Comparison of ENCODE assay signal across 1 cellular context in the genomic region with DNA sequence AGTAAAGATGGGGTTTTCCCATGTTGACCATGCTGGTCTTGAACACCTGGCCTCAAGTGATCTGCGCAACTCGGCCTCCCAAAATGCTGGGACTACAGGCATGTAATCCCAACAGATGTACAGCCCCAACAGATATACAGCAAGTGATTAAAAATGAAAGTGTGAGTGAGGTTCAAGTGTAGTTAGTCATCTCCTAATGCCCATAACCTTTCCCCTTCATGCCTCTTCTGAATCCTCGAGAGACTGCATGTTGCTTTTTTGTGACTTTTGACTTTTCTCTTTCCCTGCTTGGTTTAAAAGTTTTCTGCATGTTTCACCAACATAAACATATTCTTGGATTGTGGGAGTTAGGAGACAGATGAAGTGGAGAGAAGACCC.
TF ChIP-seq lines count a peak whose summit lies in the region.

No MANE protein-coding gene starts in this region.

TF ChIP-seq in GM12878, 131 proteins besides CTCF, POLR2A, EP300 and RAD21:
- TF ChIP-seq, protein P1, sequence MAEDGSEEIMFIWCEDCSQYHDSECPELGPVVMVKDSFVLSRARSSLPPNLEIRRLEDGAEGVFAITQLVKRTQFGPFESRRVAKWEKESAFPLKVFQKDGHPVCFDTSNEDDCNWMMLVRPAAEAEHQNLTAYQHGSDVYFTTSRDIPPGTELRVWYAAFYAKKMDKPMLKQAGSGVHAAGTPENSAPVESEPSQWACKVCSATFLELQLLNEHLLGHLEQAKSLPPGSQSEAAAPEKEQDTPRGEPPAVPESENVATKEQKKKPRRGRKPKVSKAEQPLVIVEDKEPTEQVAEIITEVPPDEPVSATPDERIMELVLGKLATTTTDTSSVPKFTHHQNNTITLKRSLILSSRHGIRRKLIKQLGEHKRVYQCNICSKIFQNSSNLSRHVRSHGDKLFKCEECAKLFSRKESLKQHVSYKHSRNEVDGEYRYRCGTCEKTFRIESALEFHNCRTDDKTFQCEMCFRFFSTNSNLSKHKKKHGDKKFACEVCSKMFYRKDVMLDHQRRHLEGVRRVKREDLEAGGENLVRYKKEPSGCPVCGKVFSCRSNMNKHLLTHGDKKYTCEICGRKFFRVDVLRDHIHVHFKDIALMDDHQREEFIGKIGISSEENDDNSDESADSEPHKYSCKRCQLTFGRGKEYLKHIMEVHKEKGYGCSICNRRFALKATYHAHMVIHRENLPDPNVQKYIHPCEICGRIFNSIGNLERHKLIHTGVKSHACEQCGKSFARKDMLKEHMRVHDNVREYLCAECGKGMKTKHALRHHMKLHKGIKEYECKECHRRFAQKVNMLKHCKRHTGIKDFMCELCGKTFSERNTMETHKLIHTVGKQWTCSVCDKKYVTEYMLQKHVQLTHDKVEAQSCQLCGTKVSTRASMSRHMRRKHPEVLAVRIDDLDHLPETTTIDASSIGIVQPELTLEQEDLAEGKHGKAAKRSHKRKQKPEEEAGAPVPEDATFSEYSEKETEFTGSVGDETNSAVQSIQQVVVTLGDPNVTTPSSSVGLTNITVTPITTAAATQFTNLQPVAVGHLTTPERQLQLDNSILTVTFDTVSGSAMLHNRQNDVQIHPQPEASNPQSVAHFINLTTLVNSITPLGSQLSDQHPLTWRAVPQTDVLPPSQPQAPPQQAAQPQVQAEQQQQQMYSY (CRISPR knock-in tag; IDR thresholded peaks at IDR 0.05), result no peak
- TF ChIP-seq FOS (IDR thresholded peaks at IDR 0.05; ENCODE audit: borderline replicate concordance, extremely low read depth, insufficient read length) (no peak), JUNB (IDR thresholded peaks at IDR 0.05) (peak; percentile 30; the same call in 1 of the 2 replicates)
TF ChIP-seq in GM12878: peak in this region for 1.
